ENCODE assay signal across 15 cellular contexts in the genomic region with DNA sequence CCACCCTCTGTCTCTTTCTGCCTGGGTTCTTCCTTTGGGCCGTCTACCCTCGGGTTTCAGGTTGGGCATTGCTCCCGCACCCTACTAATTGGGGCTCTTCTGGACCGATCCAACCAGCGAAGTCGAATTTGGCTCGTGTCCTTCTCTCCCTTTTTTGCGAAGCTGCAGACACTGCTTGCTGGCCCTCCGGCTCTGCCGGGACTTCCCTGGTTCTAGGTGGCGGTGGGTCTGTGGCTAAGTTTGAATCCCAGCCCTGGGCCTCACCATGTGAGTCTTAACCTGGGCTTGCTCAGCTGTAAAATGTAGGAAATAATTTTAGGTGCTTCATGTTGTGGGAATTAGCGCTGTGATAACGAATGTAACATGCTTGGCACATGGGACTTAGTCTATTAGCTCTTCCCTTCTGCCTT. TPM values are rescaled to one million over a fixed set of nuclear protein-coding genes. Genes with fewer than 3 reads are reported as not detected.
DNase-seq lines count a peak whose midpoint lies in the region; ATAC-seq and TF ChIP-seq lines count a peak whose summit lies in the region.
"Had no signal": no experiment of that assay in that cellular context is flagged by ENCODE, and none has a peak within 500 bp of the region (broad histone marks: within the 10 kb centered on the region; RNA-seq: fewer than 3 reads in every experiment).

No MANE protein-coding gene starts in this region.

- H3K4me3 Mint-ChIP-seq in HFFc6 = no peak overlapping the region
- H3K4me3 Mint-ChIP-seq: activated T-helper 1 cell treated with anti-CD3 and anti-CD28 coated beads, Interleukin-12 subunit alpha, Interleukin-12 subunit beta, Interleukin-2, Interleukin-4 antibody, amounts not matched to agents 30 ng/mL and 10 ng/mL and 1 ng/mL, durations not matched to agents 14 hours and 24 hours and 36 hours; CD4-positive, alpha-beta T cell had no signal

- H3K27ac ChIP-seq in Peyer's patch = peak overlapping the region in 3 of 4 donors; percentile 55 to 84 (median 65)
- peak overlapping the region; percentile 71 for H3K27ac ChIP-seq in stomach smooth muscle (ENCODE audit: low read length)

- in situ Hi-C loops in KBM-7 (cut with MboI; ENCODE audit: low pct_unique_long_range_greater_than_20kb, low sequenced_read_pairs) = no loop called here

- no peak for TF ChIP-seq POLR2A in Peyer's patch (IDR thresholded peaks at IDR 0.05)

- peak overlapping the region; percentile 55 for H3K4me3 ChIP-seq in GM06990 (replicated peaks; ENCODE audit: low read depth, low read length)
- peak overlapping the region; percentile 36 to 63 (median 57) for H3K4me3 ChIP-seq in Peyer's patch
- H3K4me3 ChIP-seq in iPS-15b (ENCODE audit: low read depth, low read length) = peak overlapping the region; percentile 51
- peak overlapping the region; percentile 61 to 79 for H3K4me3 ChIP-seq in stomach smooth muscle (ENCODE audit: low read length in 2 of 2)

- H3K36me3 ChIP-seq in GM06990 (ENCODE audit: control insufficient read depth, insufficient read depth, low read length) = no peaks in the 10 kb centered on the region
- no peaks in the 10 kb centered on the region for H3K36me3 ChIP-seq in Peyer's patch
- no peaks in the 10 kb centered on the region for H3K36me3 ChIP-seq in iPS-15b (ENCODE audit: control insufficient read depth, insufficient read depth, low read length)
- no peaks in the 10 kb centered on the region for H3K36me3 ChIP-seq in stomach smooth muscle (ENCODE audit: control insufficient read depth in 2 of 2, insufficient read depth in 2 of 2, low read length in 2 of 2)
- H3K36me3 ChIP-seq: prostate gland had no signal

- H3K27me3 ChIP-seq in GM06990 (replicated peaks; ENCODE audit: control insufficient read depth, insufficient read depth, low read length) = peaks cover 2% of the 10 kb centered on the region; the same call in 1 of the 2 replicates
- peaks cover 0 to 16% of the 10 kb centered on the region in 2 donors for H3K27me3 ChIP-seq in Peyer's patch
- H3K27me3 ChIP-seq in iPS-15b (ENCODE audit: control insufficient read depth, insufficient read depth, low read length) = peaks cover 97% of the 10 kb centered on the region
- peaks cover 8 to 21% of the 10 kb centered on the region in 2 donors for H3K27me3 ChIP-seq in stomach smooth muscle (ENCODE audit: control insufficient read depth in 1 of 2, insufficient read depth in 2 of 2, low read length in 2 of 2)

- ATAC-seq in GM18870 (IDR thresholded peaks at IDR 0.05; ENCODE audit: unreplicated experiment) = no peak

- H3K9me3 ChIP-seq in Peyer's patch (no peaks in the 10 kb centered on the region), iPS-15b (ENCODE audit: control insufficient read depth, insufficient read depth, low read length) (no peaks in the 10 kb centered on the region), stomach smooth muscle (ENCODE audit: control insufficient read depth in 2 of 2, low read length in 2 of 2) (no peaks in the 10 kb centered on the region)
- H3K9me3 ChIP-seq: prostate gland had no signal

- peaks cover 11% of the 10 kb centered on the region for H3K27me3 Mint-ChIP-seq in HFFc6 (ENCODE audit: insufficient read depth)

- H3K9me3 Mint-ChIP-seq in HFFc6 = no peaks in the 10 kb centered on the region
- H3K9me3 Mint-ChIP-seq: activated T-helper 1 cell treated with anti-CD3 and anti-CD28 coated beads, Interleukin-12 subunit alpha, Interleukin-12 subunit beta, Interleukin-2, Interleukin-4 antibody, amounts not matched to agents 30 ng/mL and 10 ng/mL and 1 ng/mL, durations not matched to agents 14 hours and 24 hours and 36 hours; CD4-positive, alpha-beta T cell had no signal

- H3K9ac ChIP-seq in iPS-15b (ENCODE audit: low read depth, low read length) = no peak overlapping the region
- H3K9ac ChIP-seq in stomach smooth muscle (ENCODE audit: low read length in 2 of 2) = peak overlapping the region in 1 of 2 donors; percentile 29

- H3K36me3 Mint-ChIP-seq in HFFc6 (ENCODE audit: low read depth) = no peaks in the 10 kb centered on the region

- no peaks in the 10 kb centered on the region for H3K4me1 Mint-ChIP-seq in HFFc6 (ENCODE audit: low read depth)

- H3K4me1 ChIP-seq in Peyer's patch = peaks cover 0 to 26% (median 8%) of the 10 kb centered on the region in 4 donors
- peaks cover 6% of the 10 kb centered on the region for H3K4me1 ChIP-seq in iPS-15b (ENCODE audit: control insufficient read depth, insufficient read depth, low read length)
- H3K4me1 ChIP-seq in stomach smooth muscle (ENCODE audit: control insufficient read depth, insufficient read depth, low read length) = peaks cover 38% of the 10 kb centered on the region

- H3K27ac Mint-ChIP-seq in HFFc6 = no peak overlapping the region
- H3K27ac Mint-ChIP-seq: CD4-positive, alpha-beta T cell had no signal

- DNase-seq in GM06990 (ENCODE audit: extremely low read depth, insufficient read length) = no peak
- no peak for DNase-seq in Peyer's patch
- DNase-seq in Ammon's horn (ENCODE audit: low spot score) = no peak
- no peak for DNase-seq in KBM-7
- DNase-seq in HFFc6 = no peak
- DNase-seq: hippocampal formation; midbrain; stimulated activated CD4-positive, alpha-beta T cell treated with anti-CD3 and anti-CD28 coated beads, Interleukin-4, amount 100 ng/mL, for 24 hours had no signal

- TF ChIP-seq CTCF in GM06990 (IDR thresholded peaks at IDR 0.05; ENCODE audit: insufficient read depth, low read length, poor library complexity, severe bottlenecking) (no peak), Peyer's patch (IDR thresholded peaks at IDR 0.05) (no peak), HFFc6 (IDR thresholded peaks at IDR 0.05) (no peak)

RNA-seq across cellular contexts. Expression of a gene that starts 0.4 kb away (rescaled TPM):
- not detected for total RNA-seq in Peyer's patch
- total RNA-seq in HFFc6 (2021; fragmentation: NEBNext Ultra II Directional; extraction: Animal tissue kit (Norgen Biotek cat#: 25700)) = not detected
- total RNA-seq: activated T-helper 1 cell treated with anti-CD3 and anti-CD28 coated beads, Interleukin-12 subunit alpha, Interleukin-12 subunit beta, Interleukin-2, Interleukin-4 antibody, amounts not matched to agents 30 ng/mL and 10 ng/mL and 1 ng/mL, durations not matched to agents 14 hours and 24 hours and 36 hours; CD4-positive, alpha-beta T cell; endothelial cell of umbilical vein; prostate gland had no signal

RNA-seq across cellular contexts. Expression of a gene that starts 24.9 kb away (rescaled TPM):
- 100 to 1,000 TPM in 3 of 4 donors, 10 to 100 TPM in 1; 79.7 to 342 (median 175) TPM for total RNA-seq in Peyer's patch
- total RNA-seq in HFFc6 (2021; fragmentation: NEBNext Ultra II Directional; extraction: Animal tissue kit (Norgen Biotek cat#: 25700)) = 10 to 100 TPM; 77.3 to 99.3 (median 87.2) TPM
